Comparison of ENCODE assay signal across 8 cellular contexts in genomic region chr4:185534534-185534849, GRCh38. TPM values are rescaled to one million over a fixed set of nuclear protein-coding genes. Genes with fewer than 3 reads are reported as not detected.
A peak's percentile ranks its signal among the peaks of the same experiment; 100 is the strongest.
DNase-seq lines count a peak whose midpoint lies in the region; ATAC-seq and TF ChIP-seq lines count a peak whose summit lies in the region.

No MANE protein-coding gene starts in this region.

- no peak overlapping the region for H2BK15ac ChIP-seq in neuronal stem cell (ENCODE audit: low read length)

- no peaks in the 10 kb centered on the region for H3K36me3 ChIP-seq in CD8-positive, alpha-beta memory T cell (ENCODE audit: insufficient read depth, low read length)
- H3K36me3 ChIP-seq in neuronal stem cell (replicated peaks in 1 of 2; ENCODE audit: control insufficient read depth in 2 of 2, insufficient read depth in 2 of 2, low read length in 2 of 2) = no peaks in the 10 kb centered on the region

- H3K4me2 ChIP-seq in neuronal stem cell (ENCODE audit: insufficient read depth, low read length, poor library complexity, severe bottlenecking) = peak overlapping the region; percentile 86

- no peak overlapping the region for H3K9ac ChIP-seq in neuronal stem cell (ENCODE audit: low read depth, low read length, poor library complexity)

- TF ChIP-seq CTCF in glutamatergic neuron (IDR thresholded peaks at IDR 0.05; ENCODE audit: partially characterized antibody, unreplicated experiment) = no peak

- no CpG with 5 or more reads among the region's 8 CpGs for WGBS in neuronal stem cell (ENCODE audit: extremely low coverage in 2 of 2, insufficient read length in 2 of 2, insufficient replicate concordance in 1 of 2), 2 donors

- H3K14ac ChIP-seq in neuronal stem cell (ENCODE audit: low read length) = no peak overlapping the region

- peak overlapping the region; percentile 91 for H2AFZ ChIP-seq in neuronal stem cell (ENCODE audit: low read length)

- H3K4me3 Mint-ChIP-seq in CD8-positive, alpha-beta memory T cell = peak overlapping the region in 4 of 7 donors; percentile 37 to 63 (median 54)
- H3K4me3 Mint-ChIP-seq in T-helper 17 cell = peak overlapping the region; percentile 25
- peak overlapping the region; percentile 96 for H3K4me3 Mint-ChIP-seq in glutamatergic neuron (ENCODE audit: unreplicated experiment)

- no peak overlapping the region for H2BK12ac ChIP-seq in neuronal stem cell (ENCODE audit: low read length)

- no peak overlapping the region for H3K4ac ChIP-seq in neuronal stem cell (ENCODE audit: low read length)

- H2AK5ac ChIP-seq in neuronal stem cell (ENCODE audit: low read depth, low read length) = no peak overlapping the region

- H3K9me3 ChIP-seq in CD8-positive, alpha-beta memory T cell (ENCODE audit: low read length) = no peaks in the 10 kb centered on the region
- H3K9me3 ChIP-seq in T-helper 17 cell (ENCODE audit: control insufficient read depth, low read length, poor library complexity, severe bottlenecking) (no peaks in the 10 kb centered on the region), neuronal stem cell (replicated peaks in 1 of 2; ENCODE audit: control insufficient read depth in 2 of 2, insufficient read depth in 1 of 2, low read depth in 1 of 2, low read length in 2 of 2) (no peaks in the 10 kb centered on the region)

- POLR2A ChIA-PET in CD8-positive, alpha-beta memory T cell (lab: Charles Lee) = no interaction called here

- H4K91ac ChIP-seq in neuronal stem cell (ENCODE audit: low read depth, low read length, poor library complexity) = no peak overlapping the region

- H3K4me1 Mint-ChIP-seq in CD8-positive, alpha-beta memory T cell = peaks cover 6 to 11% (median 7%) of the 10 kb centered on the region in 3 donors
- peaks cover 5% of the 10 kb centered on the region for H3K4me1 Mint-ChIP-seq in T-helper 17 cell
- H3K4me1 Mint-ChIP-seq in glutamatergic neuron (ENCODE audit: low read depth, unreplicated experiment) = peaks cover 35% of the 10 kb centered on the region

- H3K23ac ChIP-seq in neuronal stem cell (ENCODE audit: low read depth, low read length, poor library complexity) = no peak overlapping the region

- no peak overlapping the region for H3K18ac ChIP-seq in neuronal stem cell (ENCODE audit: low read length)

- CTCF ChIA-PET in CD8-positive, alpha-beta memory T cell (lab: Charles Lee) = no interaction called here

- H2BK5ac ChIP-seq in neuronal stem cell (ENCODE audit: low read length) = no peak overlapping the region

- H4K8ac ChIP-seq in neuronal stem cell (ENCODE audit: low read depth, low read length) = no peak overlapping the region

- H3K27ac Mint-ChIP-seq in CD8-positive, alpha-beta memory T cell = no peak overlapping the region
- H3K27ac Mint-ChIP-seq in T-helper 17 cell = no peak overlapping the region
- peak overlapping the region; percentile 96 for H3K27ac Mint-ChIP-seq in glutamatergic neuron (ENCODE audit: unreplicated experiment)

- H3K9me3 Mint-ChIP-seq in CD8-positive, alpha-beta memory T cell = no peaks in the 10 kb centered on the region
- H3K9me3 Mint-ChIP-seq in glutamatergic neuron (ENCODE audit: unreplicated experiment) = peaks cover 17% of the 10 kb centered on the region

- H3K79me1 ChIP-seq in neuronal stem cell (ENCODE audit: low read depth, low read length) = no peaks in the 10 kb centered on the region

- H3K27me3 Mint-ChIP-seq in CD8-positive, alpha-beta memory T cell = peaks cover 26 to 46% of the 10 kb centered on the region in 2 donors
- H3K27me3 Mint-ChIP-seq in T-helper 17 cell (peaks cover 39% of the 10 kb centered on the region), glutamatergic neuron (ENCODE audit: unreplicated experiment) (peaks cover 16% of the 10 kb centered on the region)

- no peaks in the 10 kb centered on the region for H3K4me1 ChIP-seq in CD8-positive, alpha-beta memory T cell (ENCODE audit: insufficient read depth, low read length)
- peaks cover 1 to 3% of the 10 kb centered on the region in 2 donors for H3K4me1 ChIP-seq in neuronal stem cell (ENCODE audit: control insufficient read depth in 2 of 2, insufficient read depth in 1 of 2, low read depth in 1 of 2, low read length in 2 of 2)

- ATAC-seq in T-helper 17 cell (no peak), GM19023 (IDR thresholded peaks at IDR 0.05; ENCODE audit: unreplicated experiment) (no peak), GM18909 (IDR thresholded peaks at IDR 0.05; ENCODE audit: poor library complexity, unreplicated experiment) (no peak)

- no peak overlapping the region for H3K4me3 ChIP-seq in CD8-positive, alpha-beta memory T cell (ENCODE audit: low read length)
- H3K4me3 ChIP-seq in neuronal stem cell (ENCODE audit: low read length in 2 of 2) = peak overlapping the region; percentile 39 to 90

- no peak for DNase-seq in CD8-positive, alpha-beta memory T cell
- DNase-seq in T-helper 17 cell (no peak), glutamatergic neuron (no peak), neuronal stem cell (ENCODE audit: low spot score) (no peak), C1 segment of cervical spinal cord (lab: John Stamatoyannopoulos, UW) (no peak)
- no peak for DNase-seq in activated CD8-positive, alpha-beta memory T cell treated with anti-CD3 and anti-CD28 coated beads for 24 hours

- peaks cover 16% of the 10 kb centered on the region for H3K27me3 ChIP-seq in CD8-positive, alpha-beta memory T cell (ENCODE audit: insufficient read depth, low read length, poor library complexity, severe bottlenecking)
- peaks cover 0 to 92% (median 8%) of the 10 kb centered on the region in 3 experiments for H3K27me3 ChIP-seq in neuronal stem cell (ENCODE audit: control insufficient read depth in 3 of 3, insufficient read depth in 3 of 3, low read depth in 1 of 3, low read length in 3 of 3)

- no peak overlapping the region for H3K27ac ChIP-seq in CD8-positive, alpha-beta memory T cell (ENCODE audit: low read depth, low read length)
- no peak overlapping the region for H3K27ac ChIP-seq in neuronal stem cell (replicated peaks; ENCODE audit: low read length)

- H2BK120ac ChIP-seq in neuronal stem cell (ENCODE audit: low read depth, low read length) = no peak overlapping the region

- peaks cover 0 to 2% (median 0%) of the 10 kb centered on the region in 3 donors for H3K36me3 Mint-ChIP-seq in CD8-positive, alpha-beta memory T cell
- H3K36me3 Mint-ChIP-seq in T-helper 17 cell (ENCODE audit: low read depth) (peaks cover 2% of the 10 kb centered on the region), glutamatergic neuron (ENCODE audit: unreplicated experiment) (no peaks in the 10 kb centered on the region)

RNA-seq across cellular contexts. Expression of gene PDLIM3, which starts 0.8 kb away (rescaled TPM):
- not detected for total RNA-seq in CD8-positive, alpha-beta memory T cell
- not detected for polyA plus RNA-seq in CD8-positive, alpha-beta memory T cell
- total RNA-seq in T-helper 17 cell = not detected
- 262 TPM for total RNA-seq in glutamatergic neuron (ENCODE audit: unreplicated experiment)
- polyA plus RNA-seq in neuronal stem cell (2013, experiment 1 of 2) = 8.0 TPM
- 7.3 TPM for polyA plus RNA-seq in neuronal stem cell (2013, experiment 2 of 2)

Comparison
In these comparisons a context has a peak if more than half of its experiments do, and no peak if none do; other contexts are left out.
1. H3K4me3 Mint-ChIP-seq: peak in every context shown above with its lines; median percentile 96 in glutamatergic neuron; 54 in CD8-positive, alpha-beta memory T cell; 25 in T-helper 17 cell.
2. RNA of gene PDLIM3, which starts 0.8 kb away (total RNA-seq): 262 TPM in glutamatergic neuron (single experiment); not detected in CD8-positive, alpha-beta memory T cell and not detected in T-helper 17 cell; every median in the first group is over 100 times any median in the second.